In the genomic region with DNA sequence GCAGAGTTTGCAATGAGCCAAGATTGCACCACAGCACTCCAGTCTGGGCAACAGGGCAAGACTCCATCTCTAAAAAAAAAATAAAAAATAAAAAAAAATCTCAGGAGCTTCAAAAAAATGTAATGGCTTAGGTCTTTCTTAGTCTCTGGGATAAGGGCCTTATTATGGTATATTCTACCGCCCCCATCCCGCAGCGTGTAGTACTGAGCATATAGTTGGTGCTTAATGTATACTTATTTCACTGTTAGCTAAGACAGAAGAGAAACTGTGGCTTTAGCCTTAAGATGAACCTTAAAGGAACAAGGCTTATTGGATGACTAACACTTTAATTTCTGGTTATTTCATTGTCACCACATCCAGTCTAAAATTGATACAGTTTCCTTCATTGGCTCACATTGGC, we compare ENCODE assay signal across 18 cellular contexts. TPM values are rescaled to one million over a fixed set of nuclear protein-coding genes. Genes with fewer than 3 reads are reported as not detected.
A peak's percentile ranks its signal among the peaks of the same experiment; 100 is the strongest.
DNase-seq lines count a peak whose midpoint lies in the region; ATAC-seq and TF ChIP-seq lines count a peak whose summit lies in the region.
"Had no signal": no experiment of that assay in that cellular context is flagged by ENCODE, and none has a peak within 500 bp of the region (broad histone marks: within the 10 kb centered on the region; RNA-seq: fewer than 3 reads in every experiment).

No MANE protein-coding gene starts in this region.

- ATAC-seq in gastrocnemius medialis = no peak

- TF ChIP-seq POLR2A in gastrocnemius medialis (IDR thresholded peaks at IDR 0.05) = no peak

- no peak overlapping the region for H3K4me3 ChIP-seq in gastrocnemius medialis
- H3K4me3 ChIP-seq: BLaER1, SK-N-MC, thyroid gland had no signal

- H3K36me3 ChIP-seq in gastrocnemius medialis = no peaks in the 10 kb centered on the region
- H3K36me3 ChIP-seq: BLaER1, thyroid gland had no signal

- DNase-seq in EH (ENCODE audit: low read depth) (peak; percentile 23), M059J (ENCODE audit: low read depth) (peak; percentile 36), epithelial cell of prostate (ENCODE audit: low read depth, low spot score) (no peak), gastrocnemius medialis (no peak), COLO829 (ENCODE audit: low spot score) (no peak), 8988T (no peak)
- DNase-seq in activated T-cell treated with anti-CD3 and anti-CD28 coated beads, Interleukin-2, amount 50 U/mL, for 48 hours = no peak
- DNase-seq: activated CD4-positive, alpha-beta T cell treated with anti-CD3 and anti-CD28 coated beads, Interleukin-2, amount 10 ng/mL, durations not matched to agents 24 days and 14 days; activated naive CD8-positive, alpha-beta T cell treated with anti-CD3 and anti-CD28 coated beads, Interleukin-2, amount 10 ng/mL, durations not matched to agents 7 days and 5 days; activated T-cell treated with anti-CD3 and anti-CD28 coated beads for 4 hours; endodermal cell; MM.1S; NCI-H2029 treated with DMSO at 0.1 percent for 48 hours; NCI-H510A treated with DMSO at 0.1 percent for 48 hours; stimulated activated CD4-positive, alpha-beta T cell treated with anti-CD3 and anti-CD28 coated beads, Interleukin-4, amount 100 ng/mL, for 1 hour; thyroid gland had no signal

- H3K27ac ChIP-seq in epithelial cell of prostate = peak overlapping the region; percentile 81
- peak overlapping the region in 3 of 4 donors; percentile 39 to 53 (median 50) for H3K27ac ChIP-seq in gastrocnemius medialis
- H3K27ac ChIP-seq: BLaER1, SK-N-MC had no signal

- TF ChIP-seq CTCF in gastrocnemius medialis (IDR thresholded peaks at IDR 0.05 in 4 of 5, conservative IDR thresholded peaks at IDR 0.05 in 1 of 5) = no peak

- in situ Hi-C loops in gastrocnemius medialis (cut with MboI; ENCODE audit: low sequenced_read_pairs in 4 of 4) = no loop called here

- intact Hi-C loops in gastrocnemius medialis (cut with DNase I; ENCODE audit: low total_unique reads) = no loop called here

- peaks cover 3 to 10% of the 10 kb centered on the region in 2 donors for H3K4me1 ChIP-seq in gastrocnemius medialis

- H3K27me3 ChIP-seq in gastrocnemius medialis = no peaks in the 10 kb centered on the region
- H3K27me3 ChIP-seq: BLaER1, thyroid gland had no signal

- no peaks in the 10 kb centered on the region for H3K9me3 ChIP-seq in gastrocnemius medialis
- H3K9me3 ChIP-seq: BLaER1, thyroid gland had no signal

RNA-seq across cellular contexts. Expression of a gene that starts 17.2 kb away (rescaled TPM):
- total RNA-seq in M059J (2014; rRNA removed; shearing (Covaris generic)) = 78.0 and 106 TPM in 2 replicates
- 100 to 1,000 TPM; 212 to 346 (median 246) TPM for total RNA-seq in gastrocnemius medialis

Comparison
In these comparisons a context has a peak if more than half of its experiments do, and no peak if none do; other contexts are left out.
1. DNase-seq: peak in EH (single experiment) and M059J (single experiment); none in epithelial cell of prostate (single experiment), gastrocnemius medialis (0 of 2), COLO829 (single experiment), 8988T (single experiment) and activated T-cell treated with anti-CD3 and anti-CD28 coated beads, Interleukin-2, amount 50 U/mL, for 48 hours (0 of 2).